Comparison of ENCODE assay signal across 8 cellular contexts in genomic region chr3:107524214-107525100, GRCh38. TPM values are rescaled to one million over a fixed set of nuclear protein-coding genes. Genes with fewer than 3 reads are reported as not detected.
A peak's percentile ranks its signal among the peaks of the same experiment; 100 is the strongest.
DNase-seq lines count a peak whose midpoint lies in the region; ATAC-seq, FAIRE-seq and TF ChIP-seq lines count a peak whose summit lies in the region.

No MANE protein-coding gene starts in this region.

- H3K4me1 Mint-ChIP-seq in central memory CD8-positive, alpha-beta T cell = peaks cover 39% of the 10 kb centered on the region

- H3K9ac ChIP-seq in KMS-11 = peak overlapping the region; percentile 70
- H3K9ac ChIP-seq in kidney (ENCODE audit: low read length in 2 of 2) = peak overlapping the region; percentile 81 to 89

- H3K27ac Mint-ChIP-seq in central memory CD8-positive, alpha-beta T cell (ENCODE audit: low read depth) = peak overlapping the region; percentile 94

- no peaks in the 10 kb centered on the region for H3K27me3 Mint-ChIP-seq in central memory CD8-positive, alpha-beta T cell

- H3K79me2 ChIP-seq in KMS-11 (ENCODE audit: insufficient read depth, low read depth) = peaks cover 29% of the 10 kb centered on the region

- no peaks in the 10 kb centered on the region for H3K9me3 Mint-ChIP-seq in central memory CD8-positive, alpha-beta T cell

- H3K4me3 ChIP-seq in KMS-11 (IDR thresholded peaks at IDR 0.05; ENCODE audit: insufficient read depth, low read depth, low read length) = no peak overlapping the region
- peak overlapping the region; percentile 88 for H3K4me3 ChIP-seq in WI38 (ENCODE audit: low read depth, low read length)
- H3K4me3 ChIP-seq in kidney (ENCODE audit: low read length in 2 of 2) = peak overlapping the region; percentile 86 to 92
- peak overlapping the region; percentile 73 to 93 (median 82) for H3K4me3 ChIP-seq in spleen

- no peak for TF ChIP-seq CTCF in KMS-11 (conservative IDR thresholded peaks at IDR 0.05; ENCODE audit: low read depth, low read length)
- no peak for TF ChIP-seq CTCF in WI38 (IDR thresholded peaks at IDR 0.05; ENCODE audit: low read depth, low read length)
- no peak for TF ChIP-seq CTCF in kidney (IDR thresholded peaks at IDR 0.05; ENCODE audit: borderline replicate concordance, extremely low read depth, insufficient read depth)
- TF ChIP-seq CTCF in spleen (IDR thresholded peaks at IDR 0.05 in 8 of 11, conservative IDR thresholded peaks at IDR 0.05 in 3 of 11) = no peak

- no peak for FAIRE-seq in kidney (lab: Jason Lieb, UNC)

- H3K27me3 ChIP-seq in KMS-11 (ENCODE audit: insufficient read depth, low read depth) (no peaks in the 10 kb centered on the region), spleen (replicated peaks in 1 of 7) (no peaks in the 10 kb centered on the region)

- intact Hi-C loops in kidney (cut with DNase I) (no loop called here), spleen (cut with DNase I; ENCODE audit: low total_unique reads) (loop anchor here (5.0 kb wide), 1 partner anchor 92 kb away; no protein-coding TSS in a partner anchor)

- peak overlapping the region; percentile 80 for H3K27ac ChIP-seq in KMS-11
- H3K27ac ChIP-seq in kidney (ENCODE audit: low read depth in 2 of 2, low read length in 2 of 2) = peak overlapping the region; percentile 95 to 96
- peak overlapping the region; percentile 92 to 99 (median 97) for H3K27ac ChIP-seq in spleen

- H2AFZ ChIP-seq in KMS-11 (ENCODE audit: low read depth) = peak overlapping the region; percentile 72; the same call in 1 of the 2 replicates

- peaks cover 17% of the 10 kb centered on the region for H3K36me3 Mint-ChIP-seq in central memory CD8-positive, alpha-beta T cell (ENCODE audit: insufficient read depth)

- H3K36me3 ChIP-seq in KMS-11 (ENCODE audit: insufficient read depth) (no peaks in the 10 kb centered on the region), kidney (ENCODE audit: control insufficient read depth in 1 of 2, insufficient read depth in 2 of 2, low read length in 2 of 2) (no peaks in the 10 kb centered on the region), spleen (no peaks in the 10 kb centered on the region)

- H3K4me3 Mint-ChIP-seq in central memory CD8-positive, alpha-beta T cell = peak overlapping the region; percentile 94

- DNase-seq in ELR (ENCODE audit: low read depth) (peak; percentile 83), kidney (peak; percentile 86), spleen (peak; percentile 90), NCI-H2227 (lab: John Stamatoyannopoulos, UW; ENCODE audit: unreplicated experiment) (no peak)
- DNase-seq in central memory CD8-positive, alpha-beta T cell (ENCODE audit: low spot score in 2 of 2) = peak; percentile 15 to 23

- H3K9me3 ChIP-seq in kidney (ENCODE audit: control insufficient read depth in 1 of 2, low read length in 2 of 2) = no peaks in the 10 kb centered on the region
- no peaks in the 10 kb centered on the region for H3K9me3 ChIP-seq in spleen

- H4K20me1 ChIP-seq in KMS-11 (ENCODE audit: insufficient read depth) = no peaks in the 10 kb centered on the region

- ATAC-seq in central memory CD8-positive, alpha-beta T cell (replicated peaks; ENCODE audit: extremely low read depth, poor library complexity, severe bottlenecking) = no peak
- ATAC-seq in HG02852 (IDR thresholded peaks at IDR 0.05; ENCODE audit: unreplicated experiment) = no peak

- H3K4me2 ChIP-seq in KMS-11 = peak overlapping the region; percentile 64

- H3K4me1 ChIP-seq in KMS-11 (ENCODE audit: low read depth, poor library complexity, severe bottlenecking) (peaks cover 21% of the 10 kb centered on the region), kidney (ENCODE audit: control insufficient read depth in 1 of 2, insufficient read depth in 1 of 2, low read depth in 1 of 2, low read length in 2 of 2) (peaks cover 0 to 11% of the 10 kb centered on the region in 2 donors), spleen (peaks cover 0 to 59% (median 32%) of the 10 kb centered on the region in 6 donors)

- 0 to 1% (median 0%) methylated on average over 22 to 47 of the region's 47 CpGs for WGBS in spleen, 5 donors

- no peak for TF ChIP-seq POLR2A in spleen (IDR thresholded peaks at IDR 0.05)

RNA-seq across cellular contexts. Expression of gene BBX, which starts 1.7 kb away (rescaled TPM):
- total RNA-seq in kidney (85.8 TPM), spleen (10 to 100 TPM; 70.0 to 98.5 (median 80.1) TPM)
- polyA plus RNA-seq in kidney (ENCODE audit: insufficient read depth, low read depth, low replicate concordance) (8.1 TPM), spleen (10 to 100 TPM in 1 of 3 donors, 1 to 10 TPM in 2; 5.1 to 10.2 (median 5.8) TPM)
